27 cellular contexts compared by ENCODE assay signal in genomic region chr7:26532490-26532889, GRCh38.
"Had no signal": no experiment of that assay in that cellular context is flagged by ENCODE, and none has a peak within 500 bp of the region (broad histone marks: within the 10 kb centered on the region; RNA-seq: fewer than 3 reads in every experiment).

No MANE protein-coding gene starts in this region.

- ATAC-seq: activated naive CD4-positive, alpha-beta T cell treated with anti-CD3 and anti-CD28 coated beads, Interleukin-2, amount 50 U/mL, for 72 hours; activated naive CD8-positive, alpha-beta T cell treated with anti-CD3 and anti-CD28 coated beads, Interleukin-2, amount 50 U/mL, for 24 hours; activated T-cell treated with anti-CD3 and anti-CD28 coated beads, Interleukin-2, amount 50 U/mL, for 4 hours; body of pancreas; PC-3; T-cell had no signal

- H3K27ac Mint-ChIP-seq: activated CD4-positive, alpha-beta memory T cell treated with anti-CD3 and anti-CD28 coated beads for 36 hours; activated CD4-positive, alpha-beta T cell treated with anti-CD3 and anti-CD28 coated beads, Interleukin-2, amount 10 ng/mL, durations not matched to agents 7 days and 5 days; activated naive CD4-positive, alpha-beta T cell treated with anti-CD3 and anti-CD28 coated beads, Interleukin-2, amount 50 U/mL, for 72 hours; activated naive CD8-positive, alpha-beta T cell treated with anti-CD3 and anti-CD28 coated beads, Interleukin-2, amount 50 U/mL, for 24 hours; T-cell had no signal

- H3K4me3 Mint-ChIP-seq: activated CD4-positive, alpha-beta memory T cell treated with anti-CD3 and anti-CD28 coated beads for 36 hours; activated CD4-positive, alpha-beta T cell treated with anti-CD3 and anti-CD28 coated beads, Interleukin-2, amount 10 ng/mL, durations not matched to agents 7 days and 5 days; activated naive CD8-positive, alpha-beta T cell treated with anti-CD3 and anti-CD28 coated beads, Interleukin-2, amount 50 U/mL, for 24 hours; activated T-cell treated with anti-CD3 and anti-CD28 coated beads, Interleukin-2, amount 50 U/mL, for 4 hours; T-cell had no signal

- H3K4me1 ChIP-seq: ascending aorta, body of pancreas, SJSA1 had no signal

- H3K4me3 ChIP-seq: ascending aorta, body of pancreas, coronary artery, SJSA1 had no signal

- H3K9me3 ChIP-seq: ascending aorta, body of pancreas, SJSA1 had no signal

- H3K36me3 ChIP-seq: ascending aorta, SJSA1 had no signal

- H3K36me3 Mint-ChIP-seq: activated CD4-positive, alpha-beta memory T cell treated with anti-CD3 and anti-CD28 coated beads for 36 hours; activated naive CD4-positive, alpha-beta T cell treated with anti-CD3 and anti-CD28 coated beads, Interleukin-2, amount 50 U/mL, for 72 hours; T-cell had no signal

- DNase-seq: activated CD4-positive, alpha-beta memory T cell treated with anti-CD3 and anti-CD28 coated beads for 36 hours; activated CD4-positive, alpha-beta T cell treated with anti-CD3 and anti-CD28 coated beads, Interleukin-2, amount 10 ng/mL, durations not matched to agents 7 days and 5 days; activated CD4-positive, CD25-positive, alpha-beta regulatory T cell; activated CD8-positive, alpha-beta memory T cell treated with anti-CD3 and anti-CD28 coated beads for 24 hours; activated effector memory CD4-positive, alpha-beta T cell treated with anti-CD3 and anti-CD28 coated beads, Interleukin-2, amount 50 U/mL, for 16 hours; activated naive CD4-positive, alpha-beta T cell treated with Interleukin-2 at 50 U/mL for 16 hours; activated naive CD8-positive, alpha-beta T cell treated with anti-CD3 and anti-CD28 coated beads, Interleukin-2, amount 50 U/mL, for 24 hours; activated T-cell treated with anti-CD3 and anti-CD28 coated beads, Interleukin-2, amount 50 U/mL, for 4 hours; amniotic stem cell; body of pancreas; central memory CD4-positive, alpha-beta T cell; MM.1S; NCI-H1105 treated with DMSO at 0.1 percent for 48 hours; NCI-H1694 treated with DMSO at 0.1 percent for 48 hours; NCI-H2029 treated with DMSO at 0.1 percent for 48 hours; NCI-H446; NK-92 treated with Interleukin-12 subunit alpha and Interleukin-12 subunit beta, amount 100 ng/mL, for 24 hours; PC-3; SHP77; T-cell; T-helper 2 cell; T1000 had no signal

- H3K27me3 ChIP-seq: ascending aorta, body of pancreas had no signal

- H3K4me1 Mint-ChIP-seq: activated naive CD8-positive, alpha-beta T cell treated with anti-CD3 and anti-CD28 coated beads, Interleukin-2, amount 50 U/mL, for 24 hours had no signal

- H3K9me3 Mint-ChIP-seq: activated CD4-positive, alpha-beta memory T cell treated with anti-CD3 and anti-CD28 coated beads for 36 hours; activated CD4-positive, alpha-beta T cell treated with anti-CD3 and anti-CD28 coated beads, Interleukin-2, amount 10 ng/mL, durations not matched to agents 7 days and 5 days; activated naive CD4-positive, alpha-beta T cell treated with anti-CD3 and anti-CD28 coated beads, Interleukin-2, amount 50 U/mL, for 72 hours; activated naive CD8-positive, alpha-beta T cell treated with anti-CD3 and anti-CD28 coated beads, Interleukin-2, amount 50 U/mL, for 24 hours; activated T-cell treated with anti-CD3 and anti-CD28 coated beads, Interleukin-2, amount 50 U/mL, for 4 hours; T-cell had no signal

- H3K27ac ChIP-seq: ascending aorta, body of pancreas, coronary artery, SJSA1, VCaP had no signal
